18 cellular contexts compared by ENCODE assay signal in the genomic region with DNA sequence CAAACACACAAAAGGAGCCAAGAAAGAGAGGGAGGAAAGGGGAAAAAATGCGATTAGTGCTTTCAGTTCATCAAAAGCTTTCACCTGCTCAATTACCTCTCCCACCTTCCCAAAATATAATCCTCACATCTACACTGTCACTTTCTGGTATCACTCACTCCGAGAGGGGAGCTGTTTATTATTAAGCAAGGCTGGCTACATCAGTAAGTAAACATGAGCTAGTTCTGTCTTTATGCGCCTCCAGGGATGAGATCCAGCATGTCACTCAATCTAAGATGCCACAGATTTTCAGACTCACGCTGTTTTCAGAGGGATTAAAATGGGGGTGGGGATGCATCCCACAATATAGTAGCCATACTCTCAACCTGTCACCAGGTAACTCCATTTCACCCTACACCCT.
"Had no signal": no experiment of that assay in that cellular context is flagged by ENCODE, and none has a peak within 500 bp of the region (broad histone marks: within the 10 kb centered on the region; RNA-seq: fewer than 3 reads in every experiment).

No MANE protein-coding gene starts in this region.

- H3K4me1 ChIP-seq: left lung, parathyroid adenoma had no signal

- H3K9me3 ChIP-seq: ascending aorta, gastroesophageal sphincter, left lung, neutrophil, thyroid gland had no signal

- FAIRE-seq: keratinocyte had no signal

- H3K4me1 Mint-ChIP-seq: activated naive CD8-positive, alpha-beta T cell treated with anti-CD3 and anti-CD28 coated beads, Interleukin-2, amount 50 U/mL, for 24 hours; T-cell had no signal

- H3K4me3 ChIP-seq: ascending aorta, dorsolateral prefrontal cortex, gastroesophageal sphincter, left lung, thyroid gland had no signal

- H3K36me3 ChIP-seq: neutrophil, thyroid gland had no signal

- H3K9me3 Mint-ChIP-seq: activated naive CD4-positive, alpha-beta T cell treated with anti-CD3 and anti-CD28 coated beads for 36 hours; activated naive CD8-positive, alpha-beta T cell treated with anti-CD3 and anti-CD28 coated beads, Interleukin-2, amount 50 U/mL, for 24 hours; endodermal cell; stimulated activated memory B cell treated with anti-CD40 and anti-IgM and Interleukin-4, amounts not matched to agents 10 μg/mL and 1 μg/mL and 100 μg/mL, for 72 hours; T-cell had no signal

- H3K27me3 ChIP-seq: ascending aorta, dorsolateral prefrontal cortex, gastroesophageal sphincter, left lung, neutrophil, thyroid gland had no signal

- H3K27ac Mint-ChIP-seq: activated naive CD4-positive, alpha-beta T cell treated with anti-CD3 and anti-CD28 coated beads for 36 hours; activated naive CD8-positive, alpha-beta T cell treated with anti-CD3 and anti-CD28 coated beads, Interleukin-2, amount 50 U/mL, for 24 hours; endodermal cell; stimulated activated memory B cell treated with anti-CD40 and anti-IgM and Interleukin-4, amounts not matched to agents 10 μg/mL and 1 μg/mL and 100 μg/mL, for 72 hours; T-cell had no signal

- DNase-seq: activated CD4-positive, alpha-beta T cell treated with anti-CD3 and anti-CD28 coated beads, Interleukin-2, amount 50 U/mL, for 4 hours; activated CD4-positive, CD25-positive, alpha-beta regulatory T cell treated with anti-CD3 and anti-CD28 coated beads, Interleukin-2, amount 50 U/mL, for 72 hours; activated naive CD4-positive, alpha-beta T cell treated with anti-CD3 and anti-CD28 coated beads for 36 hours; activated naive CD8-positive, alpha-beta T cell treated with anti-CD3 and anti-CD28 coated beads, Interleukin-2, amount 50 U/mL, for 24 hours; activated T-cell treated with anti-CD3 and anti-CD28 coated beads for 4 hours; dorsolateral prefrontal cortex; endodermal cell; left lung; mesendoderm; T-cell; T1000; thyroid gland had no signal

- ATAC-seq: activated naive CD8-positive, alpha-beta T cell treated with anti-CD3 and anti-CD28 coated beads, Interleukin-2, amount 50 U/mL, for 24 hours; gastroesophageal sphincter; left lung; stimulated activated memory B cell treated with anti-CD40 and anti-IgM and Interleukin-4, amounts not matched to agents 10 μg/mL and 1 μg/mL and 100 μg/mL, for 72 hours; T-cell had no signal

- H3K36me3 Mint-ChIP-seq: T-cell had no signal

- H3K4me3 Mint-ChIP-seq: activated naive CD4-positive, alpha-beta T cell treated with anti-CD3 and anti-CD28 coated beads for 36 hours; activated naive CD8-positive, alpha-beta T cell treated with anti-CD3 and anti-CD28 coated beads, Interleukin-2, amount 50 U/mL, for 24 hours; endodermal cell; stimulated activated memory B cell treated with anti-CD40 and anti-IgM and Interleukin-4, amounts not matched to agents 10 μg/mL and 1 μg/mL and 100 μg/mL, for 72 hours; T-cell had no signal

- H3K27me3 Mint-ChIP-seq: activated naive CD8-positive, alpha-beta T cell treated with anti-CD3 and anti-CD28 coated beads, Interleukin-2, amount 50 U/mL, for 24 hours; stimulated activated memory B cell treated with anti-CD40 and anti-IgM and Interleukin-4, amounts not matched to agents 10 μg/mL and 1 μg/mL and 100 μg/mL, for 72 hours had no signal

- H3K27ac ChIP-seq: ascending aorta, dorsolateral prefrontal cortex, gastroesophageal sphincter, left lung, neutrophil, parathyroid adenoma, thyroid gland had no signal
